In the genomic region with DNA sequence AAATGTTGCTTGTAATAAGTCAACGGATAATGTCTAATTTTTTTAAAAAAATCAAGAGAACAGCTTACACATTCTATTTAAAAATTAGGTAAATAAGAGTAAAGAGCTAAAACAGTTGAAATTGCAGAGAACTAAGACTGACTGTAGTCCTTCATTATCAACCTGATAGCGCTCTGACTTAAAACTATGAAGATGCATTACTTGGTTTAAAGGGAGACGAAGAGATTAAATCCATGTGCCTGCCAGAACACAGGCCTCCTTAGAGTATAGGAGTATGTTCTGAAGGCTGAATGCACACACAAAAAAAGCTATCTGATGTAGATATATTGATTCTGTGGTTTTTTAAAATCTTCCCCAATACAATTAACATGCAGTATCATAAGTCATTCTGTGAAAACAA, we compare ENCODE assay signal across 1 cellular context.
TF ChIP-seq lines count a peak whose summit lies in the region.

No MANE protein-coding gene starts in this region.

TF ChIP-seq in IMR-90, 13 proteins besides CTCF, POLR2A, EP300 and RAD21:
- no peak for TF ChIP-seq NFE2L2 (IDR thresholded peaks at IDR 0.05; ENCODE audit: low read depth, low read length)
TF ChIP-seq in IMR-90: peak in this region for 0.
